1 cellular context compared by ENCODE assay signal in the genomic region with DNA sequence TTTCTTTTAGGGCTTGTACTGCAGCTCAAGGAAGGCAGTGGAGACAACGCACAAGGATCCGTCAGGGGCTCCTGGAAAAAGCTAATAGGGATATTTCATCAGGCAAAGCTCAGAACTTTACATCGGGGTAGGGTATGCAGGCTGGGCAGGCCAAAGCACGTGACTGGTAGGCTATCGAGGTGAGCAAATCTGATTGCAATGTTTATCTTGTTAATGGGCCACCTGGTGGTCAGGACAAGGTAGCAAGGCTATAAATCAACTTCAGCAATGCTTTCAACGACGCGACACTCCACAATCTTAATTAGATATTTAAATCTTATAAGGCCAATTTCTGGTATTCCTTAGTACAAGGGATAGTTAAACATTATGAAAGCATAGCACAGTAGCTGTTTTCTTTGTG.
TF ChIP-seq lines count a peak whose summit lies in the region.

No MANE protein-coding gene starts in this region.

TF ChIP-seq in HEK293T, 16 proteins besides CTCF, POLR2A, EP300 and RAD21:
- TF ChIP-seq, protein P1, sequence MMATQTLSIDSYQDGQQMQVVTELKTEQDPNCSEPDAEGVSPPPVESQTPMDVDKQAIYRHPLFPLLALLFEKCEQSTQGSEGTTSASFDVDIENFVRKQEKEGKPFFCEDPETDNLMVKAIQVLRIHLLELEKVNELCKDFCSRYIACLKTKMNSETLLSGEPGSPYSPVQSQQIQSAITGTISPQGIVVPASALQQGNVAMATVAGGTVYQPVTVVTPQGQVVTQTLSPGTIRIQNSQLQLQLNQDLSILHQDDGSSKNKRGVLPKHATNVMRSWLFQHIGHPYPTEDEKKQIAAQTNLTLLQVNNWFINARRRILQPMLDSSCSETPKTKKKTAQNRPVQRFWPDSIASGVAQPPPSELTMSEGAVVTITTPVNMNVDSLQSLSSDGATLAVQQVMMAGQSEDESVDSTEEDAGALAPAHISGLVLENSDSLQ (IDR thresholded peaks at IDR 0.05), result peak; percentile 60
- TF ChIP-seq ELF4 (IDR thresholded peaks at IDR 0.05), result no peak
TF ChIP-seq in HEK293T: peak in this region for 1.
